In genomic region chr15:82472269-82472982, GRCh38 we compare ENCODE assay signal across 8 cellular contexts. TPM values are rescaled to one million over a fixed set of nuclear protein-coding genes. Genes with fewer than 3 reads are reported as not detected.
DNase-seq lines count a peak whose midpoint lies in the region; ATAC-seq and TF ChIP-seq lines count a peak whose summit lies in the region.
"Not testable (repeated sequence)": the region's sequence is repeated elsewhere in the genome, so short reads cannot be mapped to it uniquely, and the experiment has no call there.

No MANE protein-coding gene starts in this region.

- H4K20me1 ChIP-seq in PC-3 (ENCODE audit: low read length); mammary epithelial cell (ENCODE audit: insufficient read depth, low read length): not testable (repeated sequence)

- TF ChIP-seq CTCF in CD14-positive monocyte (IDR thresholded peaks at IDR 0.05); GM20000 (IDR thresholded peaks at IDR 0.05; ENCODE audit: extremely low read depth, missing control alignments); PC-3 (conservative IDR thresholded peaks at IDR 0.05; ENCODE audit: low read depth, low read length); mammary epithelial cell (conservative IDR thresholded peaks at IDR 0.05 in 1 of 2, IDR thresholded peaks at IDR 0.05 in 1 of 2; ENCODE audit: extremely low read depth in 1 of 2, insufficient read depth in 1 of 2, low read depth in 1 of 2, low read length in 2 of 2); heart left ventricle (IDR thresholded peaks at IDR 0.05); osteocyte (IDR thresholded peaks at IDR 0.05); suprapubic skin (IDR thresholded peaks at IDR 0.05): not testable (repeated sequence)

- intact Hi-C loops in CD14-positive monocyte (cut with micrococcal nuclease); PC-3 (cut with micrococcal nuclease); mammary epithelial cell (cut with micrococcal nuclease); heart left ventricle (cut with DNase I): not testable (repeated sequence)

- TF ChIP-seq POLR2A in heart left ventricle (IDR thresholded peaks at IDR 0.05); suprapubic skin (IDR thresholded peaks at IDR 0.05): not testable (repeated sequence)

- POLR2A ChIA-PET in PC-3 (lab: Charles Lee; ENCODE audit: unreplicated experiment): not testable (repeated sequence)

- H3K27me3 ChIP-seq in PC-3 (ENCODE audit: low read length); mammary epithelial cell (ENCODE audit: insufficient read depth, low read length); heart left ventricle; suprapubic skin: not testable (repeated sequence)

- H3K4me3 Mint-ChIP-seq in CD14-positive monocyte; osteocyte (ENCODE audit: unreplicated experiment): not testable (repeated sequence)

- not testable (repeated sequence) for H3K27me3 Mint-ChIP-seq in CD14-positive monocyte (ENCODE audit: low read depth in 3 of 3); osteocyte (ENCODE audit: unreplicated experiment)

- not testable (repeated sequence) for BruUV-seq in PC-3 (replicated peaks; lab: Mats Ljungman, UMichigan)
- TSS peak; percentile 15 for BruUV-seq in mammary epithelial cell (replicated peaks; lab: Mats Ljungman, UMichigan)

- H3K27ac ChIP-seq in PC-3 (ENCODE audit: low read length); mammary epithelial cell (ENCODE audit: insufficient read depth, low read depth, low read length); heart left ventricle; suprapubic skin: not testable (repeated sequence)

- not testable (repeated sequence) for H3K4me2 ChIP-seq in PC-3 (ENCODE audit: low read length); mammary epithelial cell (ENCODE audit: insufficient read depth, low read depth, low read length)

- H3K9ac ChIP-seq in PC-3 (ENCODE audit: low read length); mammary epithelial cell (ENCODE audit: insufficient read depth, low read length): not testable (repeated sequence)

- in situ Hi-C loops in mammary epithelial cell (cut with MboI; ENCODE audit: low sequenced_read_pairs in 2 of 2): not testable (repeated sequence)

- not testable (repeated sequence) for H3K27ac Mint-ChIP-seq in CD14-positive monocyte; osteocyte (ENCODE audit: unreplicated experiment)

- not testable (repeated sequence) for H3K4me3 ChIP-seq in PC-3 (ENCODE audit: low read length); mammary epithelial cell (replicated peaks in 1 of 3; ENCODE audit: insufficient read depth in 1 of 3, low read depth in 2 of 3, low read length in 3 of 3); heart left ventricle; suprapubic skin

- not testable (repeated sequence) for H3K9me3 ChIP-seq in PC-3 (ENCODE audit: low read length); mammary epithelial cell (replicated peaks; ENCODE audit: insufficient read depth, low read length); heart left ventricle; suprapubic skin

- DNase-seq in CD14-positive monocyte (ENCODE audit: low spot score) (peak; percentile 44), GM20000 (ENCODE audit: low spot score) (peak; percentile 0), PC-3 (peak; percentile 0), heart left ventricle (peak in 4 of 5 donors; percentile 9 to 65 (median 22)), left kidney (ENCODE audit: low read depth, low spot score) (peak; percentile 0), osteocyte (ENCODE audit: extremely low spot score, unreplicated experiment) (peak; percentile 87), suprapubic skin (ENCODE audit: low spot score in 2 of 2) (peak; percentile 64 to 77)
- not testable (repeated sequence) for DNase-seq in mammary epithelial cell

- not testable (repeated sequence) for H3K4me1 ChIP-seq in PC-3 (ENCODE audit: insufficient read depth, low read length); mammary epithelial cell (ENCODE audit: insufficient read depth, low read length); heart left ventricle; suprapubic skin

- not testable (repeated sequence) for ATAC-seq in PC-3
- ATAC-seq in heart left ventricle: peak in 3 of 4 donors; percentile 15 to 65 (median 45)

- not testable (repeated sequence) for H2AFZ ChIP-seq in PC-3 (ENCODE audit: low read length); mammary epithelial cell (ENCODE audit: low read depth, low read length)

- H3K4me1 Mint-ChIP-seq in CD14-positive monocyte; osteocyte (ENCODE audit: unreplicated experiment): not testable (repeated sequence)

- H3K79me2 ChIP-seq in PC-3 (ENCODE audit: low read length); mammary epithelial cell (ENCODE audit: insufficient read depth, low read length): not testable (repeated sequence)

- not testable (repeated sequence) for H3K36me3 Mint-ChIP-seq in CD14-positive monocyte; osteocyte (ENCODE audit: unreplicated experiment)

- H3K9me2 ChIP-seq in PC-3 (replicated peaks; ENCODE audit: low read length): not testable (repeated sequence)

- not testable (repeated sequence) for H3F3A ChIP-seq in PC-3 (ENCODE audit: low read length, unreplicated experiment)

- not testable (repeated sequence) for TF ChIP-seq EP300 in suprapubic skin (IDR thresholded peaks at IDR 0.05)

- CTCF ChIA-PET in PC-3 (lab: Charles Lee); mammary epithelial cell (lab: Charles Lee; ENCODE audit: low non-redundant PET): not testable (repeated sequence)

- 83% methylated on average over 1 of the region's 32 CpGs for WGBS in mammary epithelial cell (ENCODE audit: low coverage, missing lambda C conversion rate)
- 90 to 95% (median 93%) methylated on average over 14 to 30 of the region's 32 CpGs for WGBS in heart left ventricle, 4 donors
- 78% methylated on average over 22 of the region's 32 CpGs for WGBS in suprapubic skin

- not testable (repeated sequence) for H3K9me3 Mint-ChIP-seq in CD14-positive monocyte; osteocyte (ENCODE audit: unreplicated experiment)

- dilution Hi-C loops in mammary epithelial cell (cut with HindIII; ENCODE audit: low sequenced_read_pairs): not testable (repeated sequence)

- H3K36me3 ChIP-seq in PC-3 (ENCODE audit: low read depth, low read length); mammary epithelial cell (ENCODE audit: insufficient read depth, low read length); heart left ventricle; suprapubic skin: not testable (repeated sequence)

RNA-seq across cellular contexts. Expression of gene GOLGA6L9, which starts 42.8 kb away (rescaled TPM):
- polyA plus RNA-seq in CD14-positive monocyte (not detected), mammary epithelial cell (1.2 TPM), heart left ventricle (1 to 10 TPM; 1.7 to 8.4 TPM)
- total RNA-seq in PC-3 (2014; rRNA removed) (5.6 and 8.1 TPM in 2 replicates), mammary epithelial cell (1 to 10 TPM; 1.3 to 6.1 TPM), heart left ventricle (1 to 10 TPM in 5 of 9 donors, under 1 TPM in 4; 0.60 to 1.9 (median 1.1) TPM), osteocyte (2.6 and 2.8 TPM in 2 replicates), suprapubic skin (1 to 10 TPM; 4.2 to 9.7 (median 5.5) TPM)
- polyA minus RNA-seq in mammary epithelial cell: 0.47 TPM
